11 cellular contexts compared by ENCODE assay signal in genomic region chr2:222747526-222748160, GRCh38.
DNase-seq lines count a peak whose midpoint lies in the region; ATAC-seq and TF ChIP-seq lines count a peak whose summit lies in the region.
"Had no signal": no experiment of that assay in that cellular context is flagged by ENCODE, and none has a peak within 500 bp of the region (broad histone marks: within the 10 kb centered on the region; RNA-seq: fewer than 3 reads in every experiment).

No MANE protein-coding gene starts in this region.

- H3K9ac ChIP-seq in colonic mucosa (ENCODE audit: low read depth in 2 of 2, low read length in 2 of 2) = no peak overlapping the region

- TF ChIP-seq CTCF in GM12865 (IDR thresholded peaks at IDR 0.05; ENCODE audit: insufficient read depth, low read depth, low read length, missing control alignments) (no peak), colonic mucosa (IDR thresholded peaks at IDR 0.05) (no peak), psoas muscle (IDR thresholded peaks at IDR 0.05) (no peak)

- H3K9me3 Mint-ChIP-seq in activated CD4-positive, alpha-beta memory T cell treated with anti-CD3 and anti-CD28 coated beads, Interleukin-2, amount 10 ng/mL, durations not matched to agents 7 days and 5 days = no peaks in the 10 kb centered on the region

- CTCF ChIA-PET in activated CD4-positive, alpha-beta memory T cell treated with anti-CD3 and anti-CD28 coated beads, Interleukin-2, amount 10 ng/mL, durations not matched to agents 7 days and 5 days (lab: Charles Lee) = interaction anchor here (0.9 kb wide), 1 partner anchor 40 kb away, joined by 4 read pairs; no protein-coding TSS in a partner anchor

- H3K27ac ChIP-seq in colonic mucosa (no peak overlapping the region), psoas muscle (no peak overlapping the region)

- H3K4me3 Mint-ChIP-seq in activated CD4-positive, alpha-beta memory T cell treated with anti-CD3 and anti-CD28 coated beads, Interleukin-2, amount 10 ng/mL, durations not matched to agents 7 days and 5 days = no peak overlapping the region

- peaks cover 6% of the 10 kb centered on the region for H3K27me3 Mint-ChIP-seq in activated CD4-positive, alpha-beta memory T cell treated with anti-CD3 and anti-CD28 coated beads, Interleukin-2, amount 10 ng/mL, durations not matched to agents 7 days and 5 days

- POLR2A ChIA-PET in activated CD4-positive, alpha-beta memory T cell treated with anti-CD3 and anti-CD28 coated beads, Interleukin-2, amount 10 ng/mL, durations not matched to agents 7 days and 5 days (lab: Charles Lee) = no interaction called here

- H3K4me1 Mint-ChIP-seq in activated CD4-positive, alpha-beta memory T cell treated with anti-CD3 and anti-CD28 coated beads, Interleukin-2, amount 10 ng/mL, durations not matched to agents 7 days and 5 days = peaks cover 26% of the 10 kb centered on the region

- H3K9me3 ChIP-seq in colonic mucosa (no peaks in the 10 kb centered on the region), psoas muscle (peaks cover 2% of the 10 kb centered on the region)

- 66 to 85% (median 70%) methylated on average over 5 of the region's 5 CpGs for WGBS in psoas muscle, 3 donors

- no peaks in the 10 kb centered on the region for H3K36me3 Mint-ChIP-seq in activated CD4-positive, alpha-beta memory T cell treated with anti-CD3 and anti-CD28 coated beads, Interleukin-2, amount 10 ng/mL, durations not matched to agents 7 days and 5 days (ENCODE audit: low read depth)

- H3K4me1 ChIP-seq in colonic mucosa (no peaks in the 10 kb centered on the region), psoas muscle (peaks cover 15% of the 10 kb centered on the region)

- H3K4me3 ChIP-seq in GM12865 (ENCODE audit: low read depth, low read length) = no peak overlapping the region
- H3K4me3 ChIP-seq in colonic mucosa = no peak overlapping the region
- H3K4me3 ChIP-seq in psoas muscle = no peak overlapping the region
- H3K4me3 ChIP-seq: dorsolateral prefrontal cortex had no signal

- ATAC-seq in GM19452 (IDR thresholded peaks at IDR 0.05; ENCODE audit: unreplicated experiment) (peak; percentile 84), HG02884 (IDR thresholded peaks at IDR 0.05; ENCODE audit: unreplicated experiment) (peak; percentile 84), esophagus mucosa (no peak), psoas muscle (no peak)

- H3K36me3 ChIP-seq in colonic mucosa (no peaks in the 10 kb centered on the region), psoas muscle (ENCODE audit: insufficient read depth in 1 of 2, low read depth in 1 of 2) (no peaks in the 10 kb centered on the region)

- no peaks in the 10 kb centered on the region for H3K27me3 ChIP-seq in colonic mucosa
- H3K27me3 ChIP-seq in psoas muscle (ENCODE audit: insufficient read depth in 3 of 3, low read length in 2 of 3) = no peaks in the 10 kb centered on the region
- H3K27me3 ChIP-seq: dorsolateral prefrontal cortex had no signal

- intact Hi-C loops in colonic mucosa (cut with DNase I) (no loop called here), psoas muscle (cut with DNase I) (no loop called here)

- DNase-seq in GM12865 (ENCODE audit: low read depth) (peak; percentile 68), colonic mucosa (no peak), psoas muscle (no peak)
- peak; percentile 26 for DNase-seq in activated CD4-positive, alpha-beta memory T cell treated with anti-CD3 and anti-CD28 coated beads, Interleukin-2, amount 10 ng/mL, durations not matched to agents 7 days and 5 days
- no peak for DNase-seq in effector CD4-positive, alpha-beta T cell
- DNase-seq: dorsolateral prefrontal cortex, NCI-H1105 treated with DMSO at 0.1 percent for 48 hours, NCI-H82 had no signal

- no peak overlapping the region for H3K27ac Mint-ChIP-seq in activated CD4-positive, alpha-beta memory T cell treated with anti-CD3 and anti-CD28 coated beads, Interleukin-2, amount 10 ng/mL, durations not matched to agents 7 days and 5 days

Comparison
In these comparisons a context has a peak if more than half of its experiments do, and no peak if none do; other contexts are left out.
1. DNase-seq: peak in GM12865 (single experiment) and activated CD4-positive, alpha-beta memory T cell treated with anti-CD3 and anti-CD28 coated beads, Interleukin-2, amount 10 ng/mL, durations not matched to agents 7 days and 5 days (single experiment); none in colonic mucosa (single experiment), psoas muscle (0 of 2) and effector CD4-positive, alpha-beta T cell (single experiment).
2. ATAC-seq: peak in GM19452 (single experiment) and HG02884 (single experiment); none in esophagus mucosa (single experiment) and psoas muscle (0 of 4).